Comparison of ENCODE assay signal across 15 cellular contexts in the genomic region with DNA sequence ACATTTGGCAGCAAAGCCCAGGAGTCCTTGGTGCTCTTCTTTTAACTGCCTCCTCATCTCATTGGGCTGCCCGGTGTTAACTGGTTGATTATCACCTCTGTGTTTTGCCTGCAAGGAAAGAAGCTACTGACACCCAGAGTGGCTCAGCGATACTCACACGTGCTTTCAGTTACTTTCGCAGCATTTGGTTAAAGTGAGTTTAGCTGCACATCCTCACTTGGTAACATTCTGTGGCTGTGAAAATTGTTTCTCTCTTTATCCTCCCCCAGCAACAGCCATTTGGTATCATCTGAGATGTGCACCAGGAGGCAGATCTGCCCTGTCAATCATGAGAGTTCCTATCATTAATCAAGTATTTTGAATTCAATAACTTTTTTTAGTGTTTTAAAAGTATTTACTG. TPM values are rescaled to one million over a fixed set of nuclear protein-coding genes. Genes with fewer than 3 reads are reported as not detected.
A peak's percentile ranks its signal among the peaks of the same experiment; 100 is the strongest.
DNase-seq lines count a peak whose midpoint lies in the region; ATAC-seq and TF ChIP-seq lines count a peak whose summit lies in the region.
"Had no signal": no experiment of that assay in that cellular context is flagged by ENCODE, and none has a peak within 500 bp of the region (broad histone marks: within the 10 kb centered on the region; RNA-seq: fewer than 3 reads in every experiment).

No MANE protein-coding gene starts in this region.

- no peaks in the 10 kb centered on the region for H3K9me3 Mint-ChIP-seq in activated naive CD8-positive, alpha-beta T cell treated with anti-CD3 and anti-CD28 coated beads, Interleukin-2, amount 50 U/mL, for 24 hours

- H3K36me3 ChIP-seq in OCI-LY1 (ENCODE audit: insufficient read depth, low read length) (peaks cover 86% of the 10 kb centered on the region; the same call in 1 of the 2 replicates), Karpas-422 (ENCODE audit: insufficient read depth, low read length) (no peaks in the 10 kb centered on the region), mammary epithelial cell (ENCODE audit: insufficient read depth, low read length) (peaks cover 4% of the 10 kb centered on the region)

- DNase-seq in activated gamma-delta T cell treated with Interleukin-2 at 50 U/mL for 16 hours (peak; percentile 45), activated gamma-delta T cell (lab: John Stamatoyannopoulos, UW) (no peak), Karpas-422 (no peak), AG08396 (ENCODE audit: low spot score) (no peak), mammary epithelial cell (no peak)
- DNase-seq in activated naive CD8-positive, alpha-beta T cell treated with anti-CD3 and anti-CD28 coated beads, Interleukin-2, amount 50 U/mL, for 24 hours = no peak
- DNase-seq in stimulated activated naive CD8-positive, alpha-beta T cell treated with anti-CD3 and anti-CD28 coated beads, Interleukin-15, Interleukin-2, amounts not matched to agents 100 U/mL and 50 U/mL, for 24 hours = peak; percentile 43
- DNase-seq: DMS 273 treated with DMSO at 0.1 percent for 48 hours, NCI-H2227 treated with DMSO at 0.1 percent for 48 hours, pancreas had no signal

- H3K27ac Mint-ChIP-seq in activated naive CD8-positive, alpha-beta T cell treated with anti-CD3 and anti-CD28 coated beads, Interleukin-2, amount 50 U/mL, for 24 hours = peak overlapping the region; percentile 99

- peaks cover 5% of the 10 kb centered on the region; the same call in 1 of the 2 replicates for H3F3A ChIP-seq in OCI-LY1 (ENCODE audit: insufficient read depth, low read length)

- H3K4me1 ChIP-seq in OCI-LY1 (ENCODE audit: insufficient read depth, low read length, severe bottlenecking) (peaks cover 97% of the 10 kb centered on the region), Karpas-422 (ENCODE audit: low read length) (peaks cover 39% of the 10 kb centered on the region), mammary epithelial cell (ENCODE audit: insufficient read depth, low read length) (peaks cover 10% of the 10 kb centered on the region)
- H3K4me1 ChIP-seq: pancreas had no signal

- H3K27me3 ChIP-seq in OCI-LY1 (ENCODE audit: insufficient read depth, low read length) = no peaks in the 10 kb centered on the region
- H3K27me3 ChIP-seq in Karpas-422 (ENCODE audit: low read length) = no peaks in the 10 kb centered on the region
- no peaks in the 10 kb centered on the region for H3K27me3 ChIP-seq in mammary epithelial cell (ENCODE audit: insufficient read depth, low read length)
- H3K27me3 ChIP-seq: pancreas had no signal

- H4K20me1 ChIP-seq in OCI-LY1 (ENCODE audit: insufficient read depth, low read length) (no peaks in the 10 kb centered on the region), Karpas-422 (ENCODE audit: insufficient read depth, low read depth, low read length) (no peaks in the 10 kb centered on the region), mammary epithelial cell (ENCODE audit: insufficient read depth, low read length) (no peaks in the 10 kb centered on the region)

- intact Hi-C loops in mammary epithelial cell (cut with micrococcal nuclease) = no loop called here

- WGBS in mammary epithelial cell (ENCODE audit: low coverage, missing lambda C conversion rate) = 94% methylated on average over 4 of the region's 4 CpGs

- dilution Hi-C loops in mammary epithelial cell (cut with HindIII; ENCODE audit: low sequenced_read_pairs) = no loop called here

- no TSS peak for BruUV-seq in mammary epithelial cell (replicated peaks; lab: Mats Ljungman, UMichigan)

- H2AFZ ChIP-seq in OCI-LY1 (ENCODE audit: low read length) (no peak overlapping the region), Karpas-422 (ENCODE audit: low read length) (no peak overlapping the region), mammary epithelial cell (ENCODE audit: low read depth, low read length) (no peak overlapping the region)

- H3K36me3 Mint-ChIP-seq in activated naive CD8-positive, alpha-beta T cell treated with anti-CD3 and anti-CD28 coated beads, Interleukin-2, amount 50 U/mL, for 24 hours (ENCODE audit: low read depth) = peaks cover 68% of the 10 kb centered on the region

- peak; percentile 30 for ATAC-seq in activated naive CD8-positive, alpha-beta T cell treated with anti-CD3 and anti-CD28 coated beads, Interleukin-2, amount 50 U/mL, for 24 hours
- ATAC-seq in stimulated activated naive CD8-positive, alpha-beta T cell treated with anti-CD3 and anti-CD28 coated beads, Interleukin-15, Interleukin-2, amounts not matched to agents 100 U/mL and 50 U/mL, for 24 hours = peak; percentile 21
- ATAC-seq: pancreas had no signal

- peaks cover 83% of the 10 kb centered on the region for H3K4me1 Mint-ChIP-seq in activated naive CD8-positive, alpha-beta T cell treated with anti-CD3 and anti-CD28 coated beads, Interleukin-2, amount 50 U/mL, for 24 hours

- H3K79me2 ChIP-seq in OCI-LY1 (ENCODE audit: insufficient read depth, low read length) (peaks cover 89% of the 10 kb centered on the region), Karpas-422 (ENCODE audit: low read length) (peaks cover 4% of the 10 kb centered on the region), mammary epithelial cell (ENCODE audit: insufficient read depth, low read length) (no peaks in the 10 kb centered on the region)

- H3K4me3 Mint-ChIP-seq in activated naive CD8-positive, alpha-beta T cell treated with anti-CD3 and anti-CD28 coated beads, Interleukin-2, amount 50 U/mL, for 24 hours = peak overlapping the region; percentile 69

- TF ChIP-seq CTCF in OCI-LY1 (IDR thresholded peaks at IDR 0.05; ENCODE audit: low read length) (0 out of 2 replicates have a peak, but pooled peaks have one; percentile 7), mammary epithelial cell (conservative IDR thresholded peaks at IDR 0.05 in 1 of 2, IDR thresholded peaks at IDR 0.05 in 1 of 2; ENCODE audit: extremely low read depth in 1 of 2, insufficient read depth in 1 of 2, low read depth in 1 of 2, low read length in 2 of 2) (no peak)

- no peaks in the 10 kb centered on the region for H3K9me3 ChIP-seq in OCI-LY1 (ENCODE audit: low read length)
- H3K9me3 ChIP-seq in Karpas-422 (ENCODE audit: low read length) = no peaks in the 10 kb centered on the region
- no peaks in the 10 kb centered on the region for H3K9me3 ChIP-seq in mammary epithelial cell (replicated peaks; ENCODE audit: insufficient read depth, low read length)
- H3K9me3 ChIP-seq: pancreas, thoracic aorta had no signal

- H3K27ac ChIP-seq in OCI-LY1 (ENCODE audit: low read depth, low read length, poor library complexity, severe bottlenecking) (peak overlapping the region; percentile 88), Karpas-422 (ENCODE audit: low read length) (no peak overlapping the region), mammary epithelial cell (ENCODE audit: insufficient read depth, low read depth, low read length) (no peak overlapping the region)
- H3K27ac ChIP-seq: pancreas, SK-N-MC, thoracic aorta had no signal

- in situ Hi-C loops in mammary epithelial cell (cut with MboI; ENCODE audit: low sequenced_read_pairs in 2 of 2) = no loop called here

- H3K4me2 ChIP-seq in OCI-LY1 (ENCODE audit: low read length) (peak overlapping the region; percentile 50), Karpas-422 (ENCODE audit: low read depth, low read length, poor library complexity, severe bottlenecking) (no peak overlapping the region), mammary epithelial cell (ENCODE audit: insufficient read depth, low read depth, low read length) (no peak overlapping the region)

- CTCF ChIA-PET in mammary epithelial cell (lab: Charles Lee; ENCODE audit: low non-redundant PET) = no interaction called here

- H3K4me3 ChIP-seq in OCI-LY1 (ENCODE audit: low read depth, low read length, poor library complexity, severe bottlenecking) (peak overlapping the region; percentile 1), Karpas-422 (ENCODE audit: low read length) (no peak overlapping the region), mammary epithelial cell (replicated peaks in 1 of 3; ENCODE audit: insufficient read depth in 1 of 3, low read depth in 2 of 3, low read length in 3 of 3) (no peak overlapping the region)
- H3K4me3 ChIP-seq: pancreas, SK-N-MC, skin epidermis, thoracic aorta had no signal

- no peaks in the 10 kb centered on the region for H3K27me3 Mint-ChIP-seq in activated naive CD8-positive, alpha-beta T cell treated with anti-CD3 and anti-CD28 coated beads, Interleukin-2, amount 50 U/mL, for 24 hours

- H3K9ac ChIP-seq in OCI-LY1 (ENCODE audit: low read length) (peak overlapping the region; percentile 53; the same call in 1 of the 2 replicates), Karpas-422 (ENCODE audit: low read length) (no peak overlapping the region), mammary epithelial cell (ENCODE audit: insufficient read depth, low read length) (no peak overlapping the region)

- no peaks in the 10 kb centered on the region for H3K9me2 ChIP-seq in OCI-LY1 (ENCODE audit: low read depth, low read length)
- H3K9me2 ChIP-seq in Karpas-422 (replicated peaks; ENCODE audit: insufficient read depth, low read length) = no peaks in the 10 kb centered on the region

RNA-seq across cellular contexts. Expression of a gene that starts 44.6 kb away (rescaled TPM):
- 0.11 TPM in 1 of 2 replicates, not detected in the other for total RNA-seq in Karpas-422 (2014; rRNA removed; shearing (Covaris generic); ENCODE audit: low replicate concordance)
- not detected for total RNA-seq in mammary epithelial cell
- not detected for polyA plus RNA-seq in mammary epithelial cell
- not detected for polyA minus RNA-seq in mammary epithelial cell
- polyA plus RNA-seq: keratinocyte had no signal

Comparison
In these comparisons a context has a peak if more than half of its experiments do, and no peak if none do; other contexts are left out.
1. DNase-seq: peak in activated gamma-delta T cell treated with Interleukin-2 at 50 U/mL for 16 hours (single experiment) and stimulated activated naive CD8-positive, alpha-beta T cell treated with anti-CD3 and anti-CD28 coated beads, Interleukin-15, Interleukin-2, amounts not matched to agents 100 U/mL and 50 U/mL, for 24 hours (single experiment); none in activated gamma-delta T cell (single experiment), activated naive CD8-positive, alpha-beta T cell treated with anti-CD3 and anti-CD28 coated beads, Interleukin-2, amount 50 U/mL, for 24 hours (single experiment), Karpas-422 (single experiment), AG08396 (single experiment) and mammary epithelial cell (single experiment).